Comparison of ENCODE assay signal across 23 cellular contexts in the genomic region with DNA sequence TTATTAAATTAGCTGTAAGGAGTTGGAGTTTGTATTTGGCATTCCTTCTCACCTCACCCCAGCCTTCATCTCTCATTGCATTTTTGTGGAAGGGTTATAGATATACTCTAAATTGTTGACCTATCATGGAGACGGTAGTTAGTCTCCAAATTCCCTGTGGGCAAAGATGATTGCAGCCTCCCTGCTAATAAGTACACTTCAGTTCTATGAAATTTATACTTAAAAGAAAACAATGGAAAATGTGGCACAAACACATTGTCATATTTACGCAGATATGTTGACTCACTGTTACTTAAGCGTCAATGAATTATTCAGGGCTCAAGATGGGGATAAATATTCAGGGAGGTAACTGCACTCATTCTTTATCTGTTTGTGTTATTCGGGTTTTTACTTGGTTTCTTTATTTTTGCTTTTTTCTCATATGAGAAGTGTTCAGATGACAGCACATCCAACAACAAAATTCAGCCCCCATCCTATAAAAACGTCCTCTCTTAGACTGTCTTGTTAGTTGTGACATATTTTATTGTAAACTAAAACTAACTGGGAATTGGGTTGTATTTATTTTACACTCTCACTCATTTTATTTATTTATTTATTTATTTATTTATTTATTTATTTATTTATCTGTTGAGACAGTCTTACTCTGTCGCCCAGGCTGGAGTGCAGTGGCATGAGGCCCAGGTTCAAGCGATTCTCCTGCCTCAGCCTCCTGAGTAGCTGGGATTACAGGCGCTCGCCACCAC. TPM values are rescaled to one million over a fixed set of nuclear protein-coding genes. Genes with fewer than 3 reads are reported as not detected.
DNase-seq lines count a peak whose midpoint lies in the region; ATAC-seq and TF ChIP-seq lines count a peak whose summit lies in the region.
"Had no signal": no experiment of that assay in that cellular context is flagged by ENCODE, and none has a peak within 500 bp of the region (broad histone marks: within the 10 kb centered on the region; RNA-seq: fewer than 3 reads in every experiment).

No MANE protein-coding gene starts in this region.

- TF ChIP-seq CTCF in MCF 10A (IDR thresholded peaks at IDR 0.05; ENCODE audit: unreplicated experiment): no peak
- no peak for TF ChIP-seq CTCF in breast epithelium (IDR thresholded peaks at IDR 0.05)
- no peak for TF ChIP-seq CTCF in fibroblast of villous mesenchyme (IDR thresholded peaks at IDR 0.05; ENCODE audit: insufficient read depth, low read depth, low read length)

- in situ Hi-C loops in ACHN (cut with HindIII; ENCODE audit: low pct_ligation_motif_present, low pct_unique_long_range_greater_than_20kb, low sequenced_read_pairs): no loop called here

- no peak overlapping the region for H3K4me3 Mint-ChIP-seq in MCF 10A (ENCODE audit: unreplicated experiment)
- H3K4me3 Mint-ChIP-seq: activated CD4-positive, alpha-beta T cell treated with anti-CD3 and anti-CD28 coated beads, Interleukin-2, amount 10 ng/mL, durations not matched to agents 7 days and 5 days; IgD-negative memory B cell; naive thymus-derived CD8-positive, alpha-beta T cell; T-cell had no signal

- H3K36me3 ChIP-seq in breast epithelium: no peaks in the 10 kb centered on the region
- H3K36me3 ChIP-seq in adipocyte (ENCODE audit: control insufficient read depth, insufficient read depth, low read length, severe bottlenecking): no peaks in the 10 kb centered on the region
- H3K36me3 ChIP-seq: stomach, upper lobe of left lung had no signal

- CTCF ChIA-PET in MCF 10A (lab: Yijun Ruan, JAX): interaction anchor here (0.6 to 2.2 kb wide), 2 partner anchors 22 to 27 kb away, joined by 3 to 8 read pairs; no protein-coding TSS in a partner anchor

- H3K27me3 Mint-ChIP-seq in MCF 10A (ENCODE audit: insufficient read depth, unreplicated experiment): no peaks in the 10 kb centered on the region
- H3K27me3 Mint-ChIP-seq: IgD-negative memory B cell had no signal

- H3K9me3 ChIP-seq in breast epithelium: no peaks in the 10 kb centered on the region
- no peaks in the 10 kb centered on the region for H3K9me3 ChIP-seq in adipocyte (ENCODE audit: control insufficient read depth, low read length)
- H3K9me3 ChIP-seq: stomach, upper lobe of left lung had no signal

- peak overlapping the region; percentile 23 for H3K27ac Mint-ChIP-seq in MCF 10A (ENCODE audit: low read depth, unreplicated experiment)
- H3K27ac Mint-ChIP-seq: activated CD4-positive, alpha-beta T cell treated with anti-CD3 and anti-CD28 coated beads, Interleukin-2, amount 10 ng/mL, durations not matched to agents 7 days and 5 days; IgD-negative memory B cell; naive thymus-derived CD8-positive, alpha-beta T cell; progenitor cell of endocrine pancreas; T-cell had no signal

- H3K36me3 Mint-ChIP-seq in MCF 10A (ENCODE audit: insufficient read depth, unreplicated experiment): no peaks in the 10 kb centered on the region
- H3K36me3 Mint-ChIP-seq: IgD-negative memory B cell; naive thymus-derived CD8-positive, alpha-beta T cell; T-cell had no signal

- POLR2A ChIA-PET in MCF 10A (lab: Yijun Ruan, JAX): interaction anchor here (0.7 kb wide), 1 partner anchor 38 kb away, joined by 3 read pairs; no protein-coding TSS in a partner anchor

- H3K4me1 Mint-ChIP-seq in MCF 10A (ENCODE audit: insufficient read depth, unreplicated experiment): no peaks in the 10 kb centered on the region
- H3K4me1 Mint-ChIP-seq: naive thymus-derived CD8-positive, alpha-beta T cell; T-cell had no signal

- H3K27me3 ChIP-seq in breast epithelium (no peaks in the 10 kb centered on the region), adipocyte (replicated peaks; ENCODE audit: control insufficient read depth, insufficient read depth, low read length) (no peaks in the 10 kb centered on the region)
- H3K27me3 ChIP-seq: stomach, upper lobe of left lung had no signal

- H3K27ac ChIP-seq in breast epithelium: no peak overlapping the region
- H3K27ac ChIP-seq: stomach, upper lobe of left lung had no signal

- H3K4me3 ChIP-seq in breast epithelium: no peak overlapping the region
- no peak overlapping the region for H3K4me3 ChIP-seq in adipocyte (ENCODE audit: low read length)
- peak overlapping the region; percentile 24 for H3K4me3 ChIP-seq in fibroblast of villous mesenchyme (ENCODE audit: low read depth, low read length)
- H3K4me3 ChIP-seq: GM12878, stomach, upper lobe of left lung had no signal

- ATAC-seq in HG03175 (IDR thresholded peaks at IDR 0.05; ENCODE audit: unreplicated experiment): no peak
- no peak for ATAC-seq in left cardiac atrium
- ATAC-seq: GM12878; naive thymus-derived CD8-positive, alpha-beta T cell; Right ventricle myocardium inferior; T-cell had no signal

- intact Hi-C loops in MCF 10A (cut with micrococcal nuclease) (no loop called here), breast epithelium (cut with DNase I; ENCODE audit: low total_unique reads) (no loop called here), left cardiac atrium (cut with DNase I) (no loop called here)

- H3K9me3 Mint-ChIP-seq in MCF 10A (ENCODE audit: unreplicated experiment): no peaks in the 10 kb centered on the region
- H3K9me3 Mint-ChIP-seq: activated CD4-positive, alpha-beta T cell treated with anti-CD3 and anti-CD28 coated beads, Interleukin-2, amount 10 ng/mL, durations not matched to agents 7 days and 5 days; naive thymus-derived CD8-positive, alpha-beta T cell; T-cell had no signal

- TF ChIP-seq POLR2A in breast epithelium (IDR thresholded peaks at IDR 0.05): no peak

- no peak overlapping the region for H3K9ac ChIP-seq in adipocyte (ENCODE audit: low read length)

- BruUV-seq in MCF 10A (replicated peaks; lab: Mats Ljungman, UMichigan): no TSS peak

- H3K4me1 ChIP-seq in breast epithelium (no peaks in the 10 kb centered on the region), adipocyte (ENCODE audit: control insufficient read depth, insufficient read depth, low read length) (peaks cover 15% of the 10 kb centered on the region)
- H3K4me1 ChIP-seq: stomach, upper lobe of left lung had no signal

- DNase-seq in MCF 10A (ENCODE audit: unreplicated experiment): peak; percentile 61
- DNase-seq in breast epithelium (ENCODE audit: low spot score in 2 of 2): no peak
- DNase-seq in adipocyte (ENCODE audit: low read depth): peak; percentile 19
- DNase-seq in fibroblast of villous mesenchyme (ENCODE audit: low read depth): peak; percentile 75
- DNase-seq in ACHN: no peak
- no peak for DNase-seq in activated CD4-positive, alpha-beta T cell treated with anti-CD3 and anti-CD28 coated beads, Interleukin-2, amount 50 U/mL, for 48 hours
- no peak for DNase-seq in left cardiac atrium
- DNase-seq: activated CD4-positive, alpha-beta T cell treated with anti-CD3 and anti-CD28 coated beads, Interleukin-2, amount 10 ng/mL, durations not matched to agents 7 days and 5 days; activated CD8-positive, alpha-beta memory T cell treated with anti-CD3 and anti-CD28 coated beads, Interleukin-2, amount 50 U/mL, for 48 hours; activated gamma-delta T cell; H7; naive thymus-derived CD8-positive, alpha-beta T cell; NCI-H187 treated with DMSO at 0.1 percent for 48 hours; small intestine; stimulated activated CD4-positive, alpha-beta T cell treated with anti-CD3 and anti-CD28 coated beads, Interleukin-4, amount 100 ng/mL, for 1 hour; stomach; T-cell; upper lobe of left lung had no signal

RNA-seq across cellular contexts. Expression of a gene that starts 44.2 kb away (rescaled TPM):
- total RNA-seq in MCF 10A (2022): 94.6 and 191 TPM in 2 replicates
- total RNA-seq in breast epithelium: 100 to 1,000 TPM in 2 of 3 donors, 10 to 100 TPM in 1; 96.0 to 186 (median 174) TPM
- total RNA-seq in fibroblast of villous mesenchyme: 188 and 281 TPM in 2 replicates
- total RNA-seq in left cardiac atrium: 100 to 1,000 TPM; 440 to 625 TPM

Comparison
In these comparisons a context has a peak if more than half of its experiments do, and no peak if none do; other contexts are left out.
1. DNase-seq: peak in MCF 10A (single experiment), adipocyte (single experiment) and fibroblast of villous mesenchyme (single experiment); none in breast epithelium (0 of 2), ACHN (single experiment), activated CD4-positive, alpha-beta T cell treated with anti-CD3 and anti-CD28 coated beads, Interleukin-2, amount 50 U/mL, for 48 hours (0 of 2) and left cardiac atrium (single experiment).